Comparison of ENCODE assay signal across 12 cellular contexts in genomic region chr5:169003721-169004481, GRCh38.
DNase-seq lines count a peak whose midpoint lies in the region; ATAC-seq and TF ChIP-seq lines count a peak whose summit lies in the region.
"Had no signal": no experiment of that assay in that cellular context is flagged by ENCODE, and none has a peak within 500 bp of the region (broad histone marks: within the 10 kb centered on the region; RNA-seq: fewer than 3 reads in every experiment).

No MANE protein-coding gene starts in this region.

- intact Hi-C loops in testis (cut with DNase I; ENCODE audit: low total_unique reads) = no loop called here

- H3K4me3 ChIP-seq in HFF-Myc (replicated peaks; ENCODE audit: low read depth, low read length) (no peak overlapping the region), cardiac fibroblast (replicated peaks in 1 of 2; ENCODE audit: low read depth in 2 of 2, low read length in 2 of 2) (no peak overlapping the region), testis (no peak overlapping the region)
- H3K4me3 ChIP-seq: K562, sigmoid colon had no signal

- no peaks in the 10 kb centered on the region for H3K36me3 Mint-ChIP-seq in stimulated activated naive B cell treated with anti-CD40 and anti-IgM and Interleukin-4, amounts not matched to agents 10 μg/mL and 1 μg/mL and 100 μg/mL, for 72 hours

- peaks cover 4% of the 10 kb centered on the region for H3K4me1 ChIP-seq in testis

- no peak for TF ChIP-seq POLR2A in testis (IDR thresholded peaks at IDR 0.05)

- H3K36me3 ChIP-seq in testis (ENCODE audit: low read depth, missing control alignments) = no peaks in the 10 kb centered on the region
- H3K36me3 ChIP-seq: sigmoid colon had no signal

- H3K4me3 Mint-ChIP-seq in stimulated activated naive B cell treated with anti-CD40 and anti-IgM and Interleukin-4, amounts not matched to agents 10 μg/mL and 1 μg/mL and 100 μg/mL, for 72 hours = no peak overlapping the region
- H3K4me3 Mint-ChIP-seq: dendritic cell treated with granulocyte-macrophage colony-stimulating factor and Interleukin-4, amounts not matched to agents 40 ng/mL and 50 ng/mL, for 4 days had no signal

- H3K27ac Mint-ChIP-seq in stimulated activated naive B cell treated with anti-CD40 and anti-IgM and Interleukin-4, amounts not matched to agents 10 μg/mL and 1 μg/mL and 100 μg/mL, for 72 hours = no peak overlapping the region
- H3K27ac Mint-ChIP-seq: dendritic cell treated with granulocyte-macrophage colony-stimulating factor and Interleukin-4, amounts not matched to agents 40 ng/mL and 50 ng/mL, for 4 days had no signal

- TF ChIP-seq CTCF in HFF-Myc (IDR thresholded peaks at IDR 0.05; ENCODE audit: low read depth, low read length, missing control alignments) (peak; percentile 35), cardiac fibroblast (IDR thresholded peaks at IDR 0.05; ENCODE audit: low read depth, low read length) (peak; percentile 23), testis (IDR thresholded peaks at IDR 0.05) (peak in 2 of 3 experiments; percentile 27 to 36)

- no peak for ATAC-seq in stimulated activated naive B cell treated with anti-CD40 and anti-IgM and Interleukin-4, amounts not matched to agents 10 μg/mL and 1 μg/mL and 100 μg/mL, for 72 hours (replicated peaks)
- ATAC-seq: K562 had no signal

- no peaks in the 10 kb centered on the region for H3K27me3 ChIP-seq in testis
- H3K27me3 ChIP-seq: sigmoid colon had no signal

- H3K4me1 Mint-ChIP-seq in stimulated activated naive B cell treated with anti-CD40 and anti-IgM and Interleukin-4, amounts not matched to agents 10 μg/mL and 1 μg/mL and 100 μg/mL, for 72 hours = no peaks in the 10 kb centered on the region

- H3K27me3 Mint-ChIP-seq in stimulated activated naive B cell treated with anti-CD40 and anti-IgM and Interleukin-4, amounts not matched to agents 10 μg/mL and 1 μg/mL and 100 μg/mL, for 72 hours = peaks cover 4 to 16% of the 10 kb centered on the region in 2 donors

- peak overlapping the region in 1 of 2 donors; percentile 10 for H3K27ac ChIP-seq in testis

- H3K9me3 ChIP-seq in testis = no peaks in the 10 kb centered on the region
- H3K9me3 ChIP-seq: sigmoid colon had no signal

- DNase-seq in HFF-Myc (ENCODE audit: extremely low read depth, low read depth) = no peak
- no peak for DNase-seq in cardiac fibroblast (ENCODE audit: low read depth in 2 of 2)
- DNase-seq in islet precursor cell = peak; percentile 78
- DNase-seq in testis = peak; percentile 43
- DNase-seq in DMS53 treated with DMSO at 0.1 percent for 48 hours (lab: John Stamatoyannopoulos, UW; ENCODE audit: unreplicated experiment) = no peak
- no peak for DNase-seq in stimulated activated naive B cell treated with anti-CD40 and anti-IgM and Interleukin-4, amounts not matched to agents 10 μg/mL and 1 μg/mL and 100 μg/mL, for 72 hours
- DNase-seq in COR-L47 (lab: John Stamatoyannopoulos, UW) = no peak
- DNase-seq in NCI-H524 (lab: John Stamatoyannopoulos, UW) = no peak
- DNase-seq: NK-92 treated with Interleukin-12 subunit alpha and Interleukin-12 subunit beta, amount 100 ng/mL, for 24 hours; sigmoid colon had no signal

- WGBS in testis, 2 donors = 51 to 67% methylated on average over 9 of the region's 9 CpGs

- H3K9me3 Mint-ChIP-seq in stimulated activated naive B cell treated with anti-CD40 and anti-IgM and Interleukin-4, amounts not matched to agents 10 μg/mL and 1 μg/mL and 100 μg/mL, for 72 hours = peaks cover 0 to 3% of the 10 kb centered on the region in 2 donors
- H3K9me3 Mint-ChIP-seq: dendritic cell treated with granulocyte-macrophage colony-stimulating factor and Interleukin-4, amounts not matched to agents 40 ng/mL and 50 ng/mL, for 4 days had no signal

Comparison
In these comparisons a context has a peak if more than half of its experiments do, and no peak if none do; other contexts are left out.
1. DNase-seq: peak in islet precursor cell (single experiment) and testis (single experiment); none in HFF-Myc (single experiment), cardiac fibroblast (0 of 2), DMS53 treated with DMSO at 0.1 percent for 48 hours (single experiment), stimulated activated naive B cell treated with anti-CD40 and anti-IgM and Interleukin-4, amounts not matched to agents 10 μg/mL and 1 μg/mL and 100 μg/mL, for 72 hours (single experiment), COR-L47 (single experiment) and NCI-H524 (0 of 2).
2. Peak in every context shown above with its lines, with median percentiles within 50 percentile points of each other: CTCF ChIP-seq.